26 cellular contexts compared by ENCODE assay signal in genomic region chr3:168336276-168336675, GRCh38.
"Had no signal": no experiment of that assay in that cellular context is flagged by ENCODE, and none has a peak within 500 bp of the region (broad histone marks: within the 10 kb centered on the region; RNA-seq: fewer than 3 reads in every experiment).

No MANE protein-coding gene starts in this region.

- H3K27ac Mint-ChIP-seq: activated CD4-positive, alpha-beta memory T cell treated with anti-CD3 and anti-CD28 coated beads for 36 hours; activated CD4-positive, alpha-beta T cell treated with anti-CD3 and anti-CD28 coated beads, Interleukin-2, amount 10 ng/mL, durations not matched to agents 24 days and 14 days; activated naive CD4-positive, alpha-beta T cell treated with anti-CD3 and anti-CD28 coated beads for 36 hours; activated naive CD8-positive, alpha-beta T cell treated with anti-CD3 and anti-CD28 coated beads for 36 hours; activated T-helper 1 cell treated with anti-CD3 and anti-CD28 coated beads, Interleukin-12 subunit alpha, Interleukin-12 subunit beta, Interleukin-2, Interleukin-4 antibody, amounts not matched to agents 30 ng/mL and 10 ng/mL and 1 ng/mL, durations not matched to agents 14 hours and 24 hours and 36 hours; natural killer cell; stimulated activated naive CD8-positive, alpha-beta T cell treated with anti-CD3 and anti-CD28 coated beads, Interleukin-15, Interleukin-2, amounts not matched to agents 100 ng/mL and 50 ng/mL, for 24 hours; T-helper 17 cell; type B pancreatic cell had no signal

- H3K27me3 ChIP-seq: ascending aorta, colonic mucosa, foreskin keratinocyte, heart left ventricle, uterus had no signal

- H3K27ac ChIP-seq: ascending aorta, breast epithelium, colonic mucosa, foreskin keratinocyte, heart left ventricle, thoracic aorta, uterus had no signal

- H3K36me3 ChIP-seq: ascending aorta, breast epithelium, colonic mucosa, heart left ventricle, thoracic aorta, uterus had no signal

- H3K4me3 Mint-ChIP-seq: activated CD4-positive, alpha-beta memory T cell treated with anti-CD3 and anti-CD28 coated beads for 36 hours; activated CD4-positive, alpha-beta T cell treated with anti-CD3 and anti-CD28 coated beads, Interleukin-2, amount 10 ng/mL, durations not matched to agents 24 days and 14 days; activated naive CD4-positive, alpha-beta T cell treated with anti-CD3 and anti-CD28 coated beads for 36 hours; activated naive CD8-positive, alpha-beta T cell treated with anti-CD3 and anti-CD28 coated beads for 36 hours; activated T-helper 1 cell treated with anti-CD3 and anti-CD28 coated beads, Interleukin-12 subunit alpha, Interleukin-12 subunit beta, Interleukin-2, Interleukin-4 antibody, amounts not matched to agents 30 ng/mL and 10 ng/mL and 1 ng/mL, durations not matched to agents 14 hours and 24 hours and 36 hours; natural killer cell; stimulated activated naive CD8-positive, alpha-beta T cell treated with anti-CD3 and anti-CD28 coated beads, Interleukin-15, Interleukin-2, amounts not matched to agents 100 ng/mL and 50 ng/mL, for 24 hours; T-helper 17 cell; type B pancreatic cell had no signal

- H3K4me3 ChIP-seq: ascending aorta, breast epithelium, colonic mucosa, heart left ventricle, thoracic aorta, uterus had no signal

- H3K4me1 Mint-ChIP-seq: activated CD4-positive, alpha-beta T cell treated with anti-CD3 and anti-CD28 coated beads, Interleukin-2, amount 10 ng/mL, durations not matched to agents 24 days and 14 days; activated naive CD8-positive, alpha-beta T cell treated with anti-CD3 and anti-CD28 coated beads for 36 hours; natural killer cell; T-helper 17 cell had no signal

- DNase-seq: activated CD4-positive, alpha-beta memory T cell treated with anti-CD3 and anti-CD28 coated beads for 36 hours; activated CD4-positive, alpha-beta T cell treated with anti-CD3 and anti-CD28 coated beads, Interleukin-2, amount 10 ng/mL, durations not matched to agents 24 days and 14 days; activated CD4-positive, CD25-positive, alpha-beta regulatory T cell treated with anti-CD3 and anti-CD28 coated beads, Interleukin-2, amount 50 U/mL, for 72 hours; activated CD8-positive, alpha-beta memory T cell treated with anti-CD3 and anti-CD28 coated beads, Interleukin-2, amount 50 U/mL, for 4 hours; activated effector memory CD4-positive, alpha-beta T cell treated with anti-CD3 and anti-CD28 coated beads, Interleukin-2, amount 50 U/mL, for 16 hours; activated naive CD4-positive, alpha-beta T cell treated with anti-CD3 and anti-CD28 coated beads for 36 hours; activated naive CD8-positive, alpha-beta T cell treated with anti-CD3 and anti-CD28 coated beads for 36 hours; activated T-cell treated with anti-CD3 and anti-CD28 coated beads, Interleukin-2, amount 50 U/mL, for 1 hour; colonic mucosa; effector memory CD4-positive, alpha-beta T cell; foreskin keratinocyte; heart left ventricle; left ventricle myocardium superior; midbrain; natural killer cell; right cardiac atrium; stimulated activated CD4-positive, alpha-beta T cell treated with anti-CD3 and anti-CD28 coated beads, Interleukin-12 subunit alpha, Interleukin-12 subunit beta, amount 100 ng/mL, for 4 hours; stimulated activated CD4-positive, alpha-beta T cell treated with anti-CD3 and anti-CD28 coated beads, Interleukin-4, amount 100 ng/mL, for 1 hour; T-helper 17 cell; uterus had no signal

- H3K9me3 Mint-ChIP-seq: activated CD4-positive, alpha-beta T cell treated with anti-CD3 and anti-CD28 coated beads, Interleukin-2, amount 10 ng/mL, durations not matched to agents 24 days and 14 days; activated naive CD8-positive, alpha-beta T cell treated with anti-CD3 and anti-CD28 coated beads for 36 hours; activated T-helper 1 cell treated with anti-CD3 and anti-CD28 coated beads, Interleukin-12 subunit alpha, Interleukin-12 subunit beta, Interleukin-2, Interleukin-4 antibody, amounts not matched to agents 30 ng/mL and 10 ng/mL and 1 ng/mL, durations not matched to agents 14 hours and 24 hours and 36 hours; stimulated activated naive CD8-positive, alpha-beta T cell treated with anti-CD3 and anti-CD28 coated beads, Interleukin-15, Interleukin-2, amounts not matched to agents 100 ng/mL and 50 ng/mL, for 24 hours had no signal

- H3K9me3 ChIP-seq: ascending aorta, breast epithelium, colonic mucosa, heart left ventricle, thoracic aorta, uterus had no signal

- H3K4me1 ChIP-seq: ascending aorta, breast epithelium, colonic mucosa, foreskin keratinocyte, uterus had no signal

- ATAC-seq: foreskin keratinocyte, heart left ventricle, left ventricle myocardium superior, natural killer cell, right cardiac atrium, T-helper 17 cell had no signal

- H3K36me3 Mint-ChIP-seq: activated CD4-positive, alpha-beta memory T cell treated with anti-CD3 and anti-CD28 coated beads for 36 hours; activated naive CD8-positive, alpha-beta T cell treated with anti-CD3 and anti-CD28 coated beads for 36 hours; natural killer cell had no signal

- H3K27me3 Mint-ChIP-seq: activated CD4-positive, alpha-beta memory T cell treated with anti-CD3 and anti-CD28 coated beads for 36 hours; activated CD4-positive, alpha-beta T cell treated with anti-CD3 and anti-CD28 coated beads, Interleukin-2, amount 10 ng/mL, durations not matched to agents 24 days and 14 days; activated naive CD8-positive, alpha-beta T cell treated with anti-CD3 and anti-CD28 coated beads for 36 hours; stimulated activated naive CD8-positive, alpha-beta T cell treated with anti-CD3 and anti-CD28 coated beads, Interleukin-15, Interleukin-2, amounts not matched to agents 100 ng/mL and 50 ng/mL, for 24 hours; T-helper 17 cell had no signal
